In the genomic region with DNA sequence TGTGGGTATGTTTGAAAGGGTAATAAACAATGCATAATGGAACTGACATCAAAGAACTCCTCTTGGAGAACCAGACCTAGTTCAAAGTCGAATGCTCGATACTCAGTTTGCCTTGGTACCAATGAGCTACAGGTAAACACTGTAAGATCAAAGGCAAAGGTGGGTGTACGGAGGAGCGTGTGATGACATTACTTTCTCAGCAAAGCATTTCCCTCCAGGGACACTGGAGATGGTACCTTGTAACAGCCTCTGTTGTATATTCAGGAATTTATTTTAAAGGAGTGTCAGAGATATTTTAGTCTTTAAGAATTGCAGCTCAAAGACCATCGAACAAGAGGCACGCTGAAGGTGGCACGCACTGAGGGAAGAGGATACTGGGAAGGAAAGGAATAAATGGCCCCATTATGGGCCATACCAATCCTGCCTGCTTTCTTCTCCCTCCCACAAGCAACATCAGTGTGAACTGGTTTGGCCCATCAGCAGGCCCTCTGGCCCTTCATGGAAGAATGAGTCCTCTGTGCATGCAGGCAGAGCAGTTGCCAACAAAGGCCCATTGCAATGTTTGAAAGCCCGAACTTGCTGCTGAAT, we compare ENCODE assay signal across 1 cellular context.
TF ChIP-seq lines count a peak whose summit lies in the region.

No MANE protein-coding gene starts in this region.

TF ChIP-seq in HepG2, 621 proteins besides CTCF, POLR2A, EP300 and RAD21 (continued from another document and continues in another):
- TF ChIP-seq ZNF780A (CRISPR knock-in tag; IDR thresholded peaks at IDR 0.05) (0 out of 2 replicates have a peak, but pooled peaks have one; percentile 28), MEIS2 (CRISPR knock-in tag; IDR thresholded peaks at IDR 0.05) (0 out of 2 replicates have a peak, but pooled peaks have one; percentile 57), KDM3A (CRISPR knock-in tag; IDR thresholded peaks at IDR 0.05; ENCODE audit: low read depth) (0 out of 2 replicates have a peak, but pooled peaks have one; percentile 43), ZFP1 (CRISPR knock-in tag; IDR thresholded peaks at IDR 0.05) (0 out of 2 replicates have a peak, but pooled peaks have one; percentile 68), MAZ (IDR thresholded peaks at IDR 0.05; ENCODE audit: borderline replicate concordance, low read depth, low read length) (peak; percentile 94), MAZ (CRISPR knock-in tag; IDR thresholded peaks at IDR 0.05; ENCODE audit: low read depth) (no peak), SMAD3 (CRISPR knock-in tag; IDR thresholded peaks at IDR 0.05) (peak; percentile 90), RXRB (CRISPR knock-in tag; IDR thresholded peaks at IDR 0.05; ENCODE audit: borderline replicate concordance) (peak; percentile 81), GATA4 (IDR thresholded peaks at IDR 0.05; ENCODE audit: borderline replicate concordance, low read depth) (peak; percentile 85; the same call in 1 of the 2 replicates), ZFX (CRISPR knock-in tag; IDR thresholded peaks at IDR 0.05; ENCODE audit: low read depth) (peak; percentile 79), DPF2 (CRISPR knock-in tag; IDR thresholded peaks at IDR 0.05; ENCODE audit: borderline replicate concordance, low read depth) (peak; percentile 92), KAT8 (CRISPR knock-in tag; IDR thresholded peaks at IDR 0.05) (peak; percentile 43), GPN1 (CRISPR knock-in tag; IDR thresholded peaks at IDR 0.05; ENCODE audit: borderline replicate concordance) (no peak), PHF21A (CRISPR knock-in tag; IDR thresholded peaks at IDR 0.05) (peak; percentile 71; the same call in 1 of the 2 replicates), NR2F6 (IDR thresholded peaks at IDR 0.05) (peak; percentile 42), NR2F6 (CRISPR knock-in tag; IDR thresholded peaks at IDR 0.05) (peak; percentile 69), ERF (CRISPR knock-in tag; IDR thresholded peaks at IDR 0.05) (peak; percentile 74; the same call in 1 of the 2 replicates), RFX3 (CRISPR knock-in tag; IDR thresholded peaks at IDR 0.05) (0 out of 2 replicates have a peak, but pooled peaks have one; percentile 27), YY1 (IDR thresholded peaks at IDR 0.05; ENCODE audit: insufficient read depth, insufficient replicate concordance, low read depth, low read length) (peak; percentile 23), SOX6 (IDR thresholded peaks at IDR 0.05) (no peak), SOX6 (CRISPR knock-in tag; IDR thresholded peaks at IDR 0.05) (peak; percentile 99), ZSCAN9 (CRISPR knock-in tag; IDR thresholded peaks at IDR 0.05; ENCODE audit: borderline replicate concordance) (no peak), MBD4 (IDR thresholded peaks at IDR 0.05; ENCODE audit: borderline replicate concordance, low read length) (peak; percentile 89), RXRA (CRISPR knock-in tag; IDR thresholded peaks at IDR 0.05) (peak; percentile 48), NONO (IDR thresholded peaks at IDR 0.05) (no peak), NONO (CRISPR knock-in tag; conservative IDR thresholded peaks at IDR 0.05) (peak; percentile 16; the same call in 1 of the 2 replicates)
- TF ChIP-seq, protein P1, sequence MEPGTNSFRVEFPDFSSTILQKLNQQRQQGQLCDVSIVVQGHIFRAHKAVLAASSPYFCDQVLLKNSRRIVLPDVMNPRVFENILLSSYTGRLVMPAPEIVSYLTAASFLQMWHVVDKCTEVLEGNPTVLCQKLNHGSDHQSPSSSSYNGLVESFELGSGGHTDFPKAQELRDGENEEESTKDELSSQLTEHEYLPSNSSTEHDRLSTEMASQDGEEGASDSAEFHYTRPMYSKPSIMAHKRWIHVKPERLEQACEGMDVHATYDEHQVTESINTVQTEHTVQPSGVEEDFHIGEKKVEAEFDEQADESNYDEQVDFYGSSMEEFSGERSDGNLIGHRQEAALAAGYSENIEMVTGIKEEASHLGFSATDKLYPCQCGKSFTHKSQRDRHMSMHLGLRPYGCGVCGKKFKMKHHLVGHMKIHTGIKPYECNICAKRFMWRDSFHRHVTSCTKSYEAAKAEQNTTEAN (CRISPR knock-in tag; conservative IDR thresholded peaks at IDR 0.05), result peak; percentile 80
- TF ChIP-seq, protein P2, sequence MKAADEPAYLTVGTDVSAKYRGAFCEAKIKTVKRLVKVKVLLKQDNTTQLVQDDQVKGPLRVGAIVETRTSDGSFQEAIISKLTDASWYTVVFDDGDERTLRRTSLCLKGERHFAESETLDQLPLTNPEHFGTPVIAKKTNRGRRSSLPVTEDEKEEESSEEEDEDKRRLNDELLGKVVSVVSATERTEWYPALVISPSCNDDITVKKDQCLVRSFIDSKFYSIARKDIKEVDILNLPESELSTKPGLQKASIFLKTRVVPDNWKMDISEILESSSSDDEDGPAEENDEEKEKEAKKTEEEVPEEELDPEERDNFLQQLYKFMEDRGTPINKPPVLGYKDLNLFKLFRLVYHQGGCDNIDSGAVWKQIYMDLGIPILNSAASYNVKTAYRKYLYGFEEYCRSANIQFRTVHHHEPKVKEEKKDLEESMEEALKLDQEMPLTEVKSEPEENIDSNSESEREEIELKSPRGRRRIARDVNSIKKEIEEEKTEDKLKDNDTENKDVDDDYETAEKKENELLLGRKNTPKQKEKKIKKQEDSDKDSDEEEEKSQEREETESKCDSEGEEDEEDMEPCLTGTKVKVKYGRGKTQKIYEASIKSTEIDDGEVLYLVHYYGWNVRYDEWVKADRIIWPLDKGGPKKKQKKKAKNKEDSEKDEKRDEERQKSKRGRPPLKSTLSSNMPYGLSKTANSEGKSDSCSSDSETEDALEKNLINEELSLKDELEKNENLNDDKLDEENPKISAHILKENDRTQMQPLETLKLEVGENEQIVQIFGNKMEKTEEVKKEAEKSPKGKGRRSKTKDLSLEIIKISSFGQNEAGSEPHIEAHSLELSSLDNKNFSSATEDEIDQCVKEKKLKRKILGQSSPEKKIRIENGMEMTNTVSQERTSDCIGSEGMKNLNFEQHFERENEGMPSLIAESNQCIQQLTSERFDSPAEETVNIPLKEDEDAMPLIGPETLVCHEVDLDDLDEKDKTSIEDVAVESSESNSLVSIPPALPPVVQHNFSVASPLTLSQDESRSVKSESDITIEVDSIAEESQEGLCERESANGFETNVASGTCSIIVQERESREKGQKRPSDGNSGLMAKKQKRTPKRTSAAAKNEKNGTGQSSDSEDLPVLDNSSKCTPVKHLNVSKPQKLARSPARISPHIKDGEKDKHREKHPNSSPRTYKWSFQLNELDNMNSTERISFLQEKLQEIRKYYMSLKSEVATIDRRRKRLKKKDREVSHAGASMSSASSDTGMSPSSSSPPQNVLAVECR (CRISPR knock-in tag; IDR thresholded peaks at IDR 0.05; ENCODE audit: borderline replicate concordance), result peak; percentile 47; the same call in 1 of the 2 replicates
- TF ChIP-seq, protein P3, sequence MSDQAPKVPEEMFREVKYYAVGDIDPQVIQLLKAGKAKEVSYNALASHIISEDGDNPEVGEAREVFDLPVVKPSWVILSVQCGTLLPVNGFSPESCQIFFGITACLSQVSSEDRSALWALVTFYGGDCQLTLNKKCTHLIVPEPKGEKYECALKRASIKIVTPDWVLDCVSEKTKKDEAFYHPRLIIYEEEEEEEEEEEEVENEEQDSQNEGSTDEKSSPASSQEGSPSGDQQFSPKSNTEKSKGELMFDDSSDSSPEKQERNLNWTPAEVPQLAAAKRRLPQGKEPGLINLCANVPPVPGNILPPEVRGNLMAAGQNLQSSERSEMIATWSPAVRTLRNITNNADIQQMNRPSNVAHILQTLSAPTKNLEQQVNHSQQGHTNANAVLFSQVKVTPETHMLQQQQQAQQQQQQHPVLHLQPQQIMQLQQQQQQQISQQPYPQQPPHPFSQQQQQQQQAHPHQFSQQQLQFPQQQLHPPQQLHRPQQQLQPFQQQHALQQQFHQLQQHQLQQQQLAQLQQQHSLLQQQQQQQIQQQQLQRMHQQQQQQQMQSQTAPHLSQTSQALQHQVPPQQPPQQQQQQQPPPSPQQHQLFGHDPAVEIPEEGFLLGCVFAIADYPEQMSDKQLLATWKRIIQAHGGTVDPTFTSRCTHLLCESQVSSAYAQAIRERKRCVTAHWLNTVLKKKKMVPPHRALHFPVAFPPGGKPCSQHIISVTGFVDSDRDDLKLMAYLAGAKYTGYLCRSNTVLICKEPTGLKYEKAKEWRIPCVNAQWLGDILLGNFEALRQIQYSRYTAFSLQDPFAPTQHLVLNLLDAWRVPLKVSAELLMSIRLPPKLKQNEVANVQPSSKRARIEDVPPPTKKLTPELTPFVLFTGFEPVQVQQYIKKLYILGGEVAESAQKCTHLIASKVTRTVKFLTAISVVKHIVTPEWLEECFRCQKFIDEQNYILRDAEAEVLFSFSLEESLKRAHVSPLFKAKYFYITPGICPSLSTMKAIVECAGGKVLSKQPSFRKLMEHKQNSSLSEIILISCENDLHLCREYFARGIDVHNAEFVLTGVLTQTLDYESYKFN (CRISPR knock-in tag; conservative IDR thresholded peaks at IDR 0.05), result peak; percentile 97
- TF ChIP-seq, protein P4, sequence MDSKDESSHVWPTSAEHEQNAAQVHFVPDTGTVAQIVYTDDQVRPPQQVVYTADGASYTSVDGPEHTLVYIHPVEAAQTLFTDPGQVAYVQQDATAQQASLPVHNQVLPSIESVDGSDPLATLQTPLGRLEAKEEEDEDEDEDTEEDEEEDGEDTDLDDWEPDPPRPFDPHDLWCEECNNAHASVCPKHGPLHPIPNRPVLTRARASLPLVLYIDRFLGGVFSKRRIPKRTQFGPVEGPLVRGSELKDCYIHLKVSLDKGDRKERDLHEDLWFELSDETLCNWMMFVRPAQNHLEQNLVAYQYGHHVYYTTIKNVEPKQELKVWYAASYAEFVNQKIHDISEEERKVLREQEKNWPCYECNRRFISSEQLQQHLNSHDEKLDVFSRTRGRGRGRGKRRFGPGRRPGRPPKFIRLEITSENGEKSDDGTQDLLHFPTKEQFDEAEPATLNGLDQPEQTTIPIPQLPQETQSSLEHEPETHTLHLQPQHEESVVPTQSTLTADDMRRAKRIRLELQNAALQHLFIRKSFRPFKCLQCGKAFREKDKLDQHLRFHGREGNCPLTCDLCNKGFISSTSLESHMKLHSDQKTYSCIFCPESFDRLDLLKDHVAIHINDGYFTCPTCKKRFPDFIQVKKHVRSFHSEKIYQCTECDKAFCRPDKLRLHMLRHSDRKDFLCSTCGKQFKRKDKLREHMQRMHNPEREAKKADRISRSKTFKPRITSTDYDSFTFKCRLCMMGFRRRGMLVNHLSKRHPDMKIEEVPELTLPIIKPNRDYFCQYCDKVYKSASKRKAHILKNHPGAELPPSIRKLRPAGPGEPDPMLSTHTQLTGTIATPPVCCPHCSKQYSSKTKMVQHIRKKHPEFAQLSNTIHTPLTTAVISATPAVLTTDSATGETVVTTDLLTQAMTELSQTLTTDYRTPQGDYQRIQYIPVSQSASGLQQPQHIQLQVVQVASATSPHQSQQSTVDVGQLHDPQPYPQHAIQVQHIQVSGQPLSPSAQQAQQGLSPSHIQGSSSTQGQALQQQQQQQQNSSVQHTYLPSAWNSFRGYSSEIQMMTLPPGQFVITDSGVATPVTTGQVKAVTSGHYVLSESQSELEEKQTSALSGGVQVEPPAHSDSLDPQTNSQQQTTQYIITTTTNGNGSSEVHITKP (CRISPR knock-in tag; IDR thresholded peaks at IDR 0.05; ENCODE audit: low read depth), result peak; percentile 97
- TF ChIP-seq, protein P5, sequence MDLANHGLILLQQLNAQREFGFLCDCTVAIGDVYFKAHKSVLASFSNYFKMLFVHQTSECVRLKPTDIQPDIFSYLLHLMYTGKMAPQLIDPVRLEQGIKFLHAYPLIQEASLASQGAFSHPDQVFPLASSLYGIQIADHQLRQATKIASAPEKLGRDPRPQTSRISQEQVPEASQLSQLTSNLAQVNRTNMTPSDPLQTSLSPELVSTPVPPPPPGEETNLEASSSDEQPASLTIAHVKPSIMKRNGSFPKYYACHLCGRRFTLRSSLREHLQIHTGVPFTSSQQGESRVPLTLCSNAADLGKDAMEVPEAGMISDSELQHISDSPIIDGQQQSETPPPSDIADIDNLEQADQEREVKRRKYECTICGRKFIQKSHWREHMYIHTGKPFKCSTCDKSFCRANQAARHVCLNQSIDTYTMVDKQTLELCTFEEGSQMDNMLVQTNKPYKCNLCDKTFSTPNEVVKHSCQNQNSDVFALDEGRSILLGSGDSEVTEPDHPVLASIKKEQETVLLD (CRISPR knock-in tag; IDR thresholded peaks at IDR 0.05; ENCODE audit: low read depth), result 0 out of 2 replicates have a peak, but pooled peaks have one; percentile 40
- TF ChIP-seq, protein P6, sequence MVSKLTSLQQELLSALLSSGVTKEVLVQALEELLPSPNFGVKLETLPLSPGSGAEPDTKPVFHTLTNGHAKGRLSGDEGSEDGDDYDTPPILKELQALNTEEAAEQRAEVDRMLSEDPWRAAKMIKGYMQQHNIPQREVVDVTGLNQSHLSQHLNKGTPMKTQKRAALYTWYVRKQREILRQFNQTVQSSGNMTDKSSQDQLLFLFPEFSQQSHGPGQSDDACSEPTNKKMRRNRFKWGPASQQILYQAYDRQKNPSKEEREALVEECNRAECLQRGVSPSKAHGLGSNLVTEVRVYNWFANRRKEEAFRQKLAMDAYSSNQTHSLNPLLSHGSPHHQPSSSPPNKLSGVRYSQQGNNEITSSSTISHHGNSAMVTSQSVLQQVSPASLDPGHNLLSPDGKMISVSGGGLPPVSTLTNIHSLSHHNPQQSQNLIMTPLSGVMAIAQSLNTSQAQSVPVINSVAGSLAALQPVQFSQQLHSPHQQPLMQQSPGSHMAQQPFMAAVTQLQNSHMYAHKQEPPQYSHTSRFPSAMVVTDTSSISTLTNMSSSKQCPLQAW (CRISPR knock-in tag; IDR thresholded peaks at IDR 0.05), result peak; percentile 68
- TF ChIP-seq, protein P7, sequence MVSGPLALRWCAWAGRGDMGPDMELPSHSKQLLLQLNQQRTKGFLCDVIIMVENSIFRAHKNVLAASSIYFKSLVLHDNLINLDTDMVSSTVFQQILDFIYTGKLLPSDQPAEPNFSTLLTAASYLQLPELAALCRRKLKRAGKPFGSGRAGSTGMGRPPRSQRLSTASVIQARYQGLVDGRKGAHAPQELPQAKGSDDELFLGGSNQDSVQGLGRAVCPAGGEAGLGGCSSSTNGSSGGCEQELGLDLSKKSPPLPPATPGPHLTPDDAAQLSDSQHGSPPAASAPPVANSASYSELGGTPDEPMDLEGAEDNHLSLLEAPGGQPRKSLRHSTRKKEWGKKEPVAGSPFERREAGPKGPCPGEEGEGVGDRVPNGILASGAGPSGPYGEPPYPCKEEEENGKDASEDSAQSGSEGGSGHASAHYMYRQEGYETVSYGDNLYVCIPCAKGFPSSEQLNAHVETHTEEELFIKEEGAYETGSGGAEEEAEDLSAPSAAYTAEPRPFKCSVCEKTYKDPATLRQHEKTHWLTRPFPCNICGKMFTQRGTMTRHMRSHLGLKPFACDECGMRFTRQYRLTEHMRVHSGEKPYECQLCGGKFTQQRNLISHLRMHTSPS (CRISPR knock-in tag; IDR thresholded peaks at IDR 0.05; ENCODE audit: low read depth), result peak; percentile 59; the same call in 1 of the 2 replicates
- TF ChIP-seq, protein P8, sequence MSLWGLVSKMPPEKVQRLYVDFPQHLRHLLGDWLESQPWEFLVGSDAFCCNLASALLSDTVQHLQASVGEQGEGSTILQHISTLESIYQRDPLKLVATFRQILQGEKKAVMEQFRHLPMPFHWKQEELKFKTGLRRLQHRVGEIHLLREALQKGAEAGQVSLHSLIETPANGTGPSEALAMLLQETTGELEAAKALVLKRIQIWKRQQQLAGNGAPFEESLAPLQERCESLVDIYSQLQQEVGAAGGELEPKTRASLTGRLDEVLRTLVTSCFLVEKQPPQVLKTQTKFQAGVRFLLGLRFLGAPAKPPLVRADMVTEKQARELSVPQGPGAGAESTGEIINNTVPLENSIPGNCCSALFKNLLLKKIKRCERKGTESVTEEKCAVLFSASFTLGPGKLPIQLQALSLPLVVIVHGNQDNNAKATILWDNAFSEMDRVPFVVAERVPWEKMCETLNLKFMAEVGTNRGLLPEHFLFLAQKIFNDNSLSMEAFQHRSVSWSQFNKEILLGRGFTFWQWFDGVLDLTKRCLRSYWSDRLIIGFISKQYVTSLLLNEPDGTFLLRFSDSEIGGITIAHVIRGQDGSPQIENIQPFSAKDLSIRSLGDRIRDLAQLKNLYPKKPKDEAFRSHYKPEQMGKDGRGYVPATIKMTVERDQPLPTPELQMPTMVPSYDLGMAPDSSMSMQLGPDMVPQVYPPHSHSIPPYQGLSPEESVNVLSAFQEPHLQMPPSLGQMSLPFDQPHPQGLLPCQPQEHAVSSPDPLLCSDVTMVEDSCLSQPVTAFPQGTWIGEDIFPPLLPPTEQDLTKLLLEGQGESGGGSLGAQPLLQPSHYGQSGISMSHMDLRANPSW (CRISPR knock-in tag; IDR thresholded peaks at IDR 0.05; ENCODE audit: borderline replicate concordance), result 0 out of 2 replicates have a peak, but pooled peaks have one; percentile 80
